1 cellular context compared by ENCODE assay signal in genomic region chr2:173191601-173192000, GRCh38.
TF ChIP-seq lines count a peak whose summit lies in the region.

No MANE protein-coding gene starts in this region.

TF ChIP-seq in GM23338, 12 proteins besides CTCF, POLR2A, EP300 and RAD21 (continued from another document):
- peak; percentile 91 for TF ChIP-seq ZNF462 (CRISPR knock-in tag; IDR thresholded peaks at IDR 0.05)
